ENCODE assay signal across 14 cellular contexts in genomic region chr5:168714046-168714445, GRCh38.
DNase-seq lines count a peak whose midpoint lies in the region; ATAC-seq, FAIRE-seq and TF ChIP-seq lines count a peak whose summit lies in the region.
"Had no signal": no experiment of that assay in that cellular context is flagged by ENCODE, and none has a peak within 500 bp of the region (broad histone marks: within the 10 kb centered on the region; RNA-seq: fewer than 3 reads in every experiment).

No MANE protein-coding gene starts in this region.

- no peaks in the 10 kb centered on the region for H3K36me3 Mint-ChIP-seq in CD8-positive, alpha-beta T cell
- H3K36me3 Mint-ChIP-seq: activated naive CD4-positive, alpha-beta T cell treated with anti-CD3 and anti-CD28 coated beads, Interleukin-2, amount 10 ng/mL, durations not matched to agents 7 days and 5 days had no signal

- no peaks in the 10 kb centered on the region for H3K27me3 Mint-ChIP-seq in CD8-positive, alpha-beta T cell (ENCODE audit: low read depth)

- H4K20me1 ChIP-seq in endothelial cell of umbilical vein (replicated peaks; ENCODE audit: control insufficient read depth, extremely low read depth, insufficient read depth, low read length): no peaks in the 10 kb centered on the region

- dilution Hi-C loops in endothelial cell of umbilical vein (cut with MboI; ENCODE audit: extremely low pct_ligation_motif_present, low sequenced_read_pairs): no loop called here

- H3K9me1 ChIP-seq in endothelial cell of umbilical vein (replicated peaks; ENCODE audit: control insufficient read depth, extremely low read depth, insufficient read depth, low read length): no peaks in the 10 kb centered on the region

- H3K4me3 ChIP-seq in endothelial cell of umbilical vein (replicated peaks in 1 of 3; ENCODE audit: insufficient read depth in 1 of 3, low read depth in 1 of 3, low read length in 3 of 3): no peak overlapping the region
- H3K4me3 ChIP-seq in CD8-positive, alpha-beta T cell (ENCODE audit: low read depth, low read length): no peak overlapping the region
- H3K4me3 ChIP-seq: heart right ventricle, lower lobe of right lung had no signal

- H3K4me3 Mint-ChIP-seq in CD8-positive, alpha-beta T cell: no peak overlapping the region
- H3K4me3 Mint-ChIP-seq: activated naive CD4-positive, alpha-beta T cell treated with anti-CD3 and anti-CD28 coated beads, Interleukin-2, amount 10 ng/mL, durations not matched to agents 7 days and 5 days had no signal

- CTCF ChIA-PET in endothelial cell of umbilical vein (lab: Charles Lee): interaction anchor here (0.7 kb wide), 1 partner anchor 14 kb away, joined by 3 read pairs; no protein-coding TSS in a partner anchor
- CTCF ChIA-PET in CD8-positive, alpha-beta T cell (lab: Charles Lee): no interaction called here

- peak overlapping the region; percentile 34 for H3K27ac ChIP-seq in endothelial cell of umbilical vein (ENCODE audit: insufficient read depth, low read depth, low read length)
- no peak overlapping the region for H3K27ac ChIP-seq in CD8-positive, alpha-beta T cell (ENCODE audit: low read depth, low read length)
- H3K27ac ChIP-seq: heart right ventricle, lower lobe of right lung, neutrophil had no signal

- no TSS peak for BruUV-seq in endothelial cell of umbilical vein (replicated peaks; lab: Mats Ljungman, UMichigan)

- peak overlapping the region; percentile 67 for H2AFZ ChIP-seq in endothelial cell of umbilical vein (ENCODE audit: low read depth, low read length)

- H3K9ac ChIP-seq in endothelial cell of umbilical vein (replicated peaks; ENCODE audit: extremely low read depth, insufficient read depth, low read length): no peak overlapping the region

- ATAC-seq in HG03354 (IDR thresholded peaks at IDR 0.05; ENCODE audit: poor library complexity, severe bottlenecking, unreplicated experiment) (no peak), HG02759 (IDR thresholded peaks at IDR 0.05; ENCODE audit: unreplicated experiment) (no peak)
- ATAC-seq in CD8-positive, alpha-beta T cell: no peak
- ATAC-seq: heart right ventricle, lower lobe of right lung had no signal

- no peaks in the 10 kb centered on the region for H3K9me3 Mint-ChIP-seq in CD8-positive, alpha-beta T cell
- H3K9me3 Mint-ChIP-seq: activated naive CD4-positive, alpha-beta T cell treated with anti-CD3 and anti-CD28 coated beads, Interleukin-2, amount 10 ng/mL, durations not matched to agents 7 days and 5 days had no signal

- intact Hi-C loops in endothelial cell of umbilical vein (cut with micrococcal nuclease): no loop called here
- intact Hi-C loops in CD8-positive, alpha-beta T cell (cut with DNase I, micrococcal nuclease): no loop called here

- POLR2A ChIA-PET in endothelial cell of umbilical vein (lab: Charles Lee): no interaction called here
- POLR2A ChIA-PET in CD8-positive, alpha-beta T cell (lab: Charles Lee): no interaction called here

- no peaks in the 10 kb centered on the region for H3K4me1 Mint-ChIP-seq in CD8-positive, alpha-beta T cell (ENCODE audit: low read depth)
- H3K4me1 Mint-ChIP-seq: activated naive CD4-positive, alpha-beta T cell treated with anti-CD3 and anti-CD28 coated beads, Interleukin-2, amount 10 ng/mL, durations not matched to agents 7 days and 5 days had no signal

- H3K79me2 ChIP-seq in endothelial cell of umbilical vein (ENCODE audit: control insufficient read depth, insufficient read depth, low read length): no peaks in the 10 kb centered on the region

- H3K36me3 ChIP-seq in endothelial cell of umbilical vein (ENCODE audit: control insufficient read depth in 2 of 2, extremely low read depth in 1 of 2, insufficient read depth in 2 of 2, low read length in 2 of 2): no peaks in the 10 kb centered on the region
- H3K36me3 ChIP-seq in CD8-positive, alpha-beta T cell (ENCODE audit: insufficient read depth, low read length): no peaks in the 10 kb centered on the region
- H3K36me3 ChIP-seq: heart right ventricle, lower lobe of right lung, neutrophil had no signal

- no peak overlapping the region for H3K4me2 ChIP-seq in endothelial cell of umbilical vein (ENCODE audit: insufficient read depth, low read length)

- TF ChIP-seq CTCF in endothelial cell of umbilical vein (IDR thresholded peaks at IDR 0.05; ENCODE audit: extremely low read depth in 1 of 2, insufficient read depth in 1 of 2, low read depth in 1 of 2, low read length in 2 of 2): no peak
- no peak for TF ChIP-seq CTCF in CD8-positive, alpha-beta T cell (IDR thresholded peaks at IDR 0.05)

- FAIRE-seq in endothelial cell of umbilical vein (lab: Jason Lieb, UNC): peak; percentile 31

- H3K9me3 ChIP-seq in endothelial cell of umbilical vein (replicated peaks; ENCODE audit: control insufficient read depth, insufficient read depth, low read length): no peaks in the 10 kb centered on the region
- H3K9me3 ChIP-seq in CD8-positive, alpha-beta T cell (ENCODE audit: low read length): no peaks in the 10 kb centered on the region
- H3K9me3 ChIP-seq: BE2C, heart right ventricle, lower lobe of right lung, neutrophil had no signal

- H3K27me3 ChIP-seq in endothelial cell of umbilical vein (ENCODE audit: control insufficient read depth in 2 of 2, insufficient read depth in 2 of 2, low read length in 2 of 2): no peaks in the 10 kb centered on the region
- H3K27me3 ChIP-seq in CD8-positive, alpha-beta T cell (ENCODE audit: insufficient read depth, low read length): no peaks in the 10 kb centered on the region
- H3K27me3 ChIP-seq: BE2C, heart right ventricle, neutrophil had no signal

- peak; percentile 12 for DNase-seq in stimulated activated CD4-positive, alpha-beta T cell treated with anti-CD3 and anti-CD28 coated beads, Interleukin-1b, Interleukin-23, amount 100 ng/mL, for 48 hours
- no peak for DNase-seq in stimulated activated CD4-positive, alpha-beta T cell treated with anti-CD3 and anti-CD28 coated beads, Interleukin-4, amount 100 ng/mL, for 1 hour
- DNase-seq in HK-2 (ENCODE audit: unreplicated experiment) (peak; percentile 5), endothelial cell of umbilical vein (ENCODE audit: low read depth, low spot score) (peak; percentile 4)
- no peak for DNase-seq in CD8-positive, alpha-beta T cell
- DNase-seq in effector CD4-positive, alpha-beta T cell: no peak
- DNase-seq: activated naive CD4-positive, alpha-beta T cell treated with anti-CD3 and anti-CD28 coated beads, Interleukin-2, amount 10 ng/mL, durations not matched to agents 7 days and 5 days; BE2C; heart right ventricle; lower lobe of right lung; NCI-H1417 had no signal

- TF ChIP-seq POLR2A in endothelial cell of umbilical vein (IDR thresholded peaks at IDR 0.05; ENCODE audit: low read depth, low read length): no peak

- H3K27ac Mint-ChIP-seq in CD8-positive, alpha-beta T cell: no peak overlapping the region
- H3K27ac Mint-ChIP-seq: activated naive CD4-positive, alpha-beta T cell treated with anti-CD3 and anti-CD28 coated beads, Interleukin-2, amount 10 ng/mL, durations not matched to agents 7 days and 5 days had no signal

- peaks cover 19% of the 10 kb centered on the region for H3K4me1 ChIP-seq in endothelial cell of umbilical vein (ENCODE audit: control insufficient read depth, extremely low read depth, insufficient read depth, low read length)
- no peaks in the 10 kb centered on the region for H3K4me1 ChIP-seq in CD8-positive, alpha-beta T cell (ENCODE audit: insufficient read depth, low read length)
- H3K4me1 ChIP-seq: BE2C, lower lobe of right lung had no signal

TF ChIP-seq in endothelial cell of umbilical vein, 7 proteins besides CTCF, POLR2A, EP300 and RAD21:
- TF ChIP-seq JUN (IDR thresholded peaks at IDR 0.05; ENCODE audit: borderline replicate concordance, insufficient read depth, insufficient read length, low read depth) (no peak), FOS (IDR thresholded peaks at IDR 0.05; ENCODE audit: borderline replicate concordance, insufficient read depth, low read length) (peak; percentile 26)

Comparison
In these comparisons a context has a peak if more than half of its experiments do, and no peak if none do; other contexts are left out.
1. DNase-seq: peak in stimulated activated CD4-positive, alpha-beta T cell treated with anti-CD3 and anti-CD28 coated beads, Interleukin-1b, Interleukin-23, amount 100 ng/mL, for 48 hours (single experiment), HK-2 (single experiment) and endothelial cell of umbilical vein (single experiment); none in stimulated activated CD4-positive, alpha-beta T cell treated with anti-CD3 and anti-CD28 coated beads, Interleukin-4, amount 100 ng/mL, for 1 hour (single experiment), CD8-positive, alpha-beta T cell (0 of 7) and effector CD4-positive, alpha-beta T cell (single experiment).